21 cellular contexts compared by ENCODE assay signal in the genomic region with DNA sequence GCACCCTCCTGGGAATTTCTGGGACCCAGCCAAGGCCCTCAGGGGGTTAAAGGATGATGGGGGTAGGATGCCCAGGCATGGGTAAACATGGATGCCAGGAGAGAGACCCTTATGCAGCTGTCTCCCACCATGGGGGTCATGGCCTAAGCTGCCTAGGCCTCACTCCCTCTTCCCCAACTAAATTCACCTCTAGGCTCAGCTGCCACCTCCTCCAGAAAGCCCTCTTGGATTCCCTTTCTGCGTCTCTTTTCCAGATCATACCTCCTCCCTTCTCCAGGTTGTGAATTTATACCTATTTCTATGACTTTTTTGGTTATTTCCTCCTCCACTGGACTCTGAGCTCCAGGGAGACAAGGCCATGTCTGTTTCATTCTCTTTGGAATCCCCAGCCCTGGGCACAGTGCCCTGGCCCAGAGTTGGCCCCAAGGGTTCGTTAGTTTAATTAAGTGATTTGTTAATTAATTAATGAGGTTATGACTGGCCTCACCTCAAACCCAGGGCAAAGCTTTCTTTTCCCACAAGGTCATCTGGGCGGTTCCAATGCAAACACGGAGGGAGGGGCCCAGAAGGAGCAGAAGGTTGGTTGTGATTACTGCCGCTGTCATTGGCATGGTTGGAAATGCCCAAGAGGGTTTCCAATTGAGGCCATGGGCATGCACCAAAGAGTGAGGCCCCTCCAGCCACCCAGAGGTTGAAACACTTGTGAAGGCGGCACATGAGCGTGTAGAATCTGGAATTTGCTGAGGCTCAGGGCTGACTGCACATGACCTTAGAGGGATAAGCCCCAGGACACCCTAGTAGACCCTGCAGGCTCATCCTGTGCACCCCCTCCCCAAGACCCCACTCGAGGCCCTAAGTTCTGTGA. TPM values are rescaled to one million over a fixed set of nuclear protein-coding genes. Genes with fewer than 3 reads are reported as not detected.
DNase-seq lines count a peak whose midpoint lies in the region; ATAC-seq, FAIRE-seq and TF ChIP-seq lines count a peak whose summit lies in the region.
"Had no signal": no experiment of that assay in that cellular context is flagged by ENCODE, and none has a peak within 500 bp of the region (broad histone marks: within the 10 kb centered on the region; RNA-seq: fewer than 3 reads in every experiment).

No MANE protein-coding gene starts in this region.

- H2AFZ ChIP-seq in Karpas-422 (ENCODE audit: low read length) = no peak overlapping the region
- no peak overlapping the region for H2AFZ ChIP-seq in K562 (ENCODE audit: low read depth, low read length)

- peaks cover 18% of the 10 kb centered on the region for H3K4me1 ChIP-seq in Karpas-422 (ENCODE audit: low read length)
- H3K4me1 ChIP-seq in K562 (replicated peaks in 1 of 2; ENCODE audit: control insufficient read depth in 2 of 2, insufficient read depth in 2 of 2, low read length in 2 of 2) = peaks cover 3 to 27% of the 10 kb centered on the region in 2 experiments; a peak in 3 of 5 replicates
- no peaks in the 10 kb centered on the region for H3K4me1 ChIP-seq in lower lobe of right lung
- H3K4me1 ChIP-seq: Caco-2, HAP-1 had no signal

- H3K27ac Mint-ChIP-seq in activated CD8-positive, alpha-beta T cell treated with anti-CD3 and anti-CD28 coated beads for 36 hours = no peak overlapping the region
- H3K27ac Mint-ChIP-seq: CD4-positive, alpha-beta T cell; IgD-negative memory B cell had no signal

- TF ChIP-seq POLR2A in K562 (conservative IDR thresholded peaks at IDR 0.05) = no peak

- H3K9ac ChIP-seq in Karpas-422 (ENCODE audit: low read length) (no peak overlapping the region), K562 (ENCODE audit: insufficient read depth in 1 of 2, low read depth in 2 of 2, low read length in 2 of 2) (no peak overlapping the region)

- H4K20me1 ChIP-seq in Karpas-422 (ENCODE audit: insufficient read depth, low read depth, low read length) = no peaks in the 10 kb centered on the region
- peaks cover 5% of the 10 kb centered on the region; the same call in 1 of the 2 replicates for H4K20me1 ChIP-seq in K562 (replicated peaks; ENCODE audit: control insufficient read depth, insufficient read depth, low read length)

- no peaks in the 10 kb centered on the region for H3K9me2 ChIP-seq in Karpas-422 (replicated peaks; ENCODE audit: insufficient read depth, low read length)

- no peaks in the 10 kb centered on the region for H3K9me3 Mint-ChIP-seq in activated CD8-positive, alpha-beta T cell treated with anti-CD3 and anti-CD28 coated beads for 36 hours
- H3K9me3 Mint-ChIP-seq: CD4-positive, alpha-beta T cell; IgD-negative memory B cell had no signal

- no peak for TF ChIP-seq EP300 in K562 (IDR thresholded peaks at IDR 0.05; ENCODE audit: low read length)

- in situ Hi-C loops in K562 (cut with MboI) = no loop called here

- POLR2A ChIA-PET in K562 (lab: Yijun Ruan, JAX) = no interaction called here
- POLR2A ChIA-PET in activated CD8-positive, alpha-beta T cell treated with anti-CD3 and anti-CD28 coated beads for 36 hours (lab: Charles Lee) = no interaction called here

- H3K79me2 ChIP-seq in Karpas-422 (ENCODE audit: low read length) = no peaks in the 10 kb centered on the region
- no peaks in the 10 kb centered on the region for H3K79me2 ChIP-seq in K562 (ENCODE audit: control insufficient read depth, insufficient read depth, low read length)

- BruUV-seq in K562 (replicated peaks; lab: Mats Ljungman, UMichigan) = no TSS peak

- H3K27me3 Mint-ChIP-seq in activated CD8-positive, alpha-beta T cell treated with anti-CD3 and anti-CD28 coated beads for 36 hours = no peaks in the 10 kb centered on the region
- H3K27me3 Mint-ChIP-seq: IgD-negative memory B cell had no signal

- FAIRE-seq in K562 (lab: Jason Lieb, UNC) = no peak
- FAIRE-seq: A204.1, G401.6 had no signal

- no peak for ATAC-seq in K562
- no peak for ATAC-seq in lower lobe of right lung
- no peak for ATAC-seq in HG03039 (IDR thresholded peaks at IDR 0.05; ENCODE audit: unreplicated experiment)
- no peak for ATAC-seq in GM18870 (IDR thresholded peaks at IDR 0.05; ENCODE audit: unreplicated experiment)
- ATAC-seq in activated CD8-positive, alpha-beta T cell treated with anti-CD3 and anti-CD28 coated beads for 36 hours = no peak

- H3K36me3 ChIP-seq in Karpas-422 (ENCODE audit: insufficient read depth, low read length) (no peaks in the 10 kb centered on the region), K562 (ENCODE audit: control insufficient read depth, insufficient read depth, low read length) (no peaks in the 10 kb centered on the region), lower lobe of right lung (no peaks in the 10 kb centered on the region)
- H3K36me3 ChIP-seq: HAP-1 had no signal

- H3K27me3 ChIP-seq in Karpas-422 (ENCODE audit: low read length) (no peaks in the 10 kb centered on the region), K562 (ENCODE audit: control insufficient read depth in 2 of 2, insufficient read depth in 2 of 2, low read length in 2 of 2) (peaks cover 0 to 19% of the 10 kb centered on the region in 2 experiments; a peak in 2 of 5 replicates), lower lobe of right lung (ENCODE audit: low read depth) (no peaks in the 10 kb centered on the region)

- CTCF ChIA-PET in K562 (lab: Yijun Ruan, JAX; ENCODE audit: low intra/inter-chr PET ratio) = interaction anchor here (0.6 to 0.8 kb wide), 2 partner anchors 32 to 34 kb away, joined by 4 to 6 read pairs; no protein-coding TSS in a partner anchor
- CTCF ChIA-PET in activated CD8-positive, alpha-beta T cell treated with anti-CD3 and anti-CD28 coated beads for 36 hours (lab: Charles Lee) = interaction anchor here (1.8 to 2.3 kb wide), 2 partner anchors 17 to 32 kb away, joined by 5 to 8 read pairs; no protein-coding TSS in a partner anchor

- intact Hi-C loops in K562 (cut with micrococcal nuclease) = no loop called here
- intact Hi-C loops in lower lobe of right lung (cut with DNase I) = no loop called here
- intact Hi-C loops in activated CD8-positive, alpha-beta T cell treated with anti-CD3 and anti-CD28 coated beads for 36 hours (cut with micrococcal nuclease) = loop anchor here (10.0 kb wide), 1 partner anchor 726 kb away; no protein-coding TSS in a partner anchor

- no peak overlapping the region for H3K4me3 ChIP-seq in Karpas-422 (ENCODE audit: low read length)
- H3K4me3 ChIP-seq in K562 = no peak overlapping the region
- no peak overlapping the region for H3K4me3 ChIP-seq in lower lobe of right lung
- H3K4me3 ChIP-seq: HAP-1 had no signal

- H3K36me3 Mint-ChIP-seq in activated CD8-positive, alpha-beta T cell treated with anti-CD3 and anti-CD28 coated beads for 36 hours (ENCODE audit: low read depth) = no peaks in the 10 kb centered on the region
- H3K36me3 Mint-ChIP-seq: IgD-negative memory B cell had no signal

- H3K9me3 ChIP-seq in Karpas-422 (ENCODE audit: low read length) (no peaks in the 10 kb centered on the region), K562 (replicated peaks; ENCODE audit: control insufficient read depth, insufficient read depth, low read depth, low read length) (no peaks in the 10 kb centered on the region), lower lobe of right lung (no peaks in the 10 kb centered on the region)
- H3K9me3 ChIP-seq: Caco-2, HAP-1 had no signal

- WGBS in K562 (ENCODE audit: insufficient coverage, low coverage, missing lambda C conversion rate) = 17% methylated on average over 8 of the region's 8 CpGs

- DNase-seq in Karpas-422 = peak; percentile 64
- no peak for DNase-seq in K562 (ENCODE audit: extremely low read depth in 1 of 4, low spot score in 3 of 4)
- DNase-seq in lower lobe of right lung = peak; percentile 5
- no peak for DNase-seq in activated CD8-positive, alpha-beta T cell treated with anti-CD3 and anti-CD28 coated beads for 36 hours
- DNase-seq: Caco-2; CD4-positive, alpha-beta T cell; NCI-H1694 treated with DMSO at 0.1 percent for 48 hours; NCI-H2107; NCI-H2227 treated with DMSO at 0.1 percent for 48 hours; NCI-H524; NCI-H82; OCI-M1 had no signal

- TF ChIP-seq CTCF in K562 (IDR thresholded peaks at IDR 0.05 in 2 of 3, conservative IDR thresholded peaks at IDR 0.05 in 1 of 3; ENCODE audit: insufficient read depth in 2 of 3, low read depth in 1 of 3, low read length in 3 of 3) (no peak), lower lobe of right lung (IDR thresholded peaks at IDR 0.05) (no peak)
- TF ChIP-seq CTCF in activated CD8-positive, alpha-beta T cell treated with anti-CD3 and anti-CD28 coated beads for 36 hours (IDR thresholded peaks at IDR 0.05) = no peak

- H3K9me1 ChIP-seq in K562 (ENCODE audit: control insufficient read depth, insufficient read depth, low read length) = no peaks in the 10 kb centered on the region

- TF ChIP-seq RAD21 in K562 (CRISPR knock-in tag; conservative IDR thresholded peaks at IDR 0.05 in 1 of 2, IDR thresholded peaks at IDR 0.05 in 1 of 2) = no peak

- no peak overlapping the region for H3K27ac ChIP-seq in Karpas-422 (ENCODE audit: low read length)
- no peak overlapping the region for H3K27ac ChIP-seq in K562 (ENCODE audit: extremely low read depth, low read depth, low read length)
- H3K27ac ChIP-seq in lower lobe of right lung = no peak overlapping the region

- H3K4me3 Mint-ChIP-seq in activated CD8-positive, alpha-beta T cell treated with anti-CD3 and anti-CD28 coated beads for 36 hours = no peak overlapping the region
- H3K4me3 Mint-ChIP-seq: CD4-positive, alpha-beta T cell; IgD-negative memory B cell had no signal

- H3K4me2 ChIP-seq in Karpas-422 (ENCODE audit: low read depth, low read length, poor library complexity, severe bottlenecking) (no peak overlapping the region), K562 (ENCODE audit: insufficient read depth, low read length) (no peak overlapping the region)

- H3K4me1 Mint-ChIP-seq in activated CD8-positive, alpha-beta T cell treated with anti-CD3 and anti-CD28 coated beads for 36 hours (ENCODE audit: low read depth) = no peaks in the 10 kb centered on the region

RNA-seq across cellular contexts. Expression of a gene that starts 6.9 kb away (rescaled TPM):
- not detected in 2 replicates for total RNA-seq in Karpas-422 (2014; rRNA removed; shearing (Covaris generic); ENCODE audit: low replicate concordance)
- total RNA-seq in K562 (2011; cell fraction: chromatin; rRNA removed; ENCODE audit: low replicate concordance) = not detected in 2 replicates
- not detected in 2 replicates for total RNA-seq in K562 (2011; cell fraction: nucleolus; rRNA removed)
- total RNA-seq in K562 (2011; cell fraction: nucleoplasm; rRNA removed) = not detected in 2 replicates
- total RNA-seq in K562 (2014; rRNA removed) (0.23 TPM in 1 of 2 replicates, not detected in the other), K562 (2014; rRNA removed; fragmentation: Illumina TruSeq; extraction: Trizol) (not detected in 2 replicates), K562 (2015; rRNA removed; fragmentation: Illumina TruSeq; extraction: Trizol) (not detected in 2 replicates), K562 (2021) (not detected in 2 replicates), lower lobe of right lung (2.6 TPM)
- polyA plus RNA-seq in K562 (2011; rRNA removed) (0.16 and 0.25 TPM in 2 replicates), K562 (2014; fragmentation: Illumina TruSeq; extraction: Trizol) (not detected in 2 replicates), K562 (2014; fragmentation: Nextera tagmentation; extraction: Ambion mirVana) (not detected), K562 (2014; rRNA removed) (not detected in 2 replicates)
- not detected in 2 replicates for polyA plus RNA-seq in K562 (2011; cell fraction: cytosol; rRNA removed)
- polyA plus RNA-seq in K562 (2011; cell fraction: nucleus; rRNA removed) = 0.18 TPM in 1 of 2 replicates, not detected in the other
- polyA plus RNA-seq in K562 (2012) = 0.44 TPM in 1 of 2 replicates, not detected in the other
- not detected in 2 replicates for polyA minus RNA-seq in K562 (2011; rRNA and poly(A)+ RNA removed)
- polyA minus RNA-seq in K562 (2011; cell fraction: cytosol; rRNA and poly(A)+ RNA removed) = 10.2 and 35.5 TPM in 2 replicates
- 3.6 and 8.2 TPM in 2 replicates for polyA minus RNA-seq in K562 (2011; cell fraction: nucleus; rRNA and poly(A)+ RNA removed)
- not detected for total RNA-seq in activated CD8-positive, alpha-beta T cell treated with anti-CD3 and anti-CD28 coated beads for 36 hours
- total RNA-seq: CD4-positive, alpha-beta T cell had no signal
- polyA plus RNA-seq: IgD-negative memory B cell had no signal

RNA-seq across cellular contexts. Expression of a gene that starts 18.7 kb away (rescaled TPM):
- not detected in 2 replicates for total RNA-seq in Karpas-422 (2014; rRNA removed; shearing (Covaris generic); ENCODE audit: low replicate concordance)
- total RNA-seq in K562 (2011; cell fraction: chromatin; rRNA removed; ENCODE audit: low replicate concordance) = not detected in 2 replicates
- total RNA-seq in K562 (2011; cell fraction: nucleolus; rRNA removed) = not detected in 2 replicates
- total RNA-seq in K562 (2011; cell fraction: nucleoplasm; rRNA removed) = not detected in 2 replicates
- total RNA-seq in K562 (2014; rRNA removed) (not detected in 2 replicates), K562 (2014; rRNA removed; fragmentation: Illumina TruSeq; extraction: Trizol) (not detected in 2 replicates), K562 (2015; rRNA removed; fragmentation: Illumina TruSeq; extraction: Trizol) (not detected in 2 replicates), K562 (2021) (not detected in 2 replicates), lower lobe of right lung (not detected)
- polyA plus RNA-seq in K562 (2011; rRNA removed) (0.04 TPM in 1 of 2 replicates, not detected in the other), K562 (2014; fragmentation: Illumina TruSeq; extraction: Trizol) (not detected in 2 replicates), K562 (2014; fragmentation: Nextera tagmentation; extraction: Ambion mirVana) (not detected), K562 (2014; rRNA removed) (not detected in 2 replicates)
- polyA plus RNA-seq in K562 (2011; cell fraction: cytosol; rRNA removed) = not detected in 2 replicates
- not detected in 2 replicates for polyA plus RNA-seq in K562 (2011; cell fraction: nucleus; rRNA removed)
- not detected in 2 replicates for polyA plus RNA-seq in K562 (2012)
- not detected in 2 replicates for polyA minus RNA-seq in K562 (2011; rRNA and poly(A)+ RNA removed)
- polyA minus RNA-seq in K562 (2011; cell fraction: cytosol; rRNA and poly(A)+ RNA removed) = not detected in 2 replicates
- polyA minus RNA-seq in K562 (2011; cell fraction: nucleus; rRNA and poly(A)+ RNA removed) = not detected in 2 replicates
- total RNA-seq in activated CD8-positive, alpha-beta T cell treated with anti-CD3 and anti-CD28 coated beads for 36 hours = not detected
- total RNA-seq: Caco-2; CD4-positive, alpha-beta T cell; LHCN-M2 had no signal
- polyA plus RNA-seq: IgD-negative memory B cell had no signal

RNA-seq across cellular contexts. Expression of a gene that starts 44.6 kb away (rescaled TPM):
- total RNA-seq in Karpas-422 (2014; rRNA removed; shearing (Covaris generic); ENCODE audit: low replicate concordance) = not detected in 2 replicates
- total RNA-seq in K562 (2011; cell fraction: chromatin; rRNA removed; ENCODE audit: low replicate concordance) = not detected in 2 replicates
- total RNA-seq in K562 (2011; cell fraction: nucleolus; rRNA removed) = not detected in 2 replicates
- not detected in 2 replicates for total RNA-seq in K562 (2011; cell fraction: nucleoplasm; rRNA removed)
- not detected in 2 replicates for total RNA-seq in K562 (2014; rRNA removed)
- not detected in 2 replicates for total RNA-seq in K562 (2014; rRNA removed; fragmentation: Illumina TruSeq; extraction: Trizol)
- not detected in 2 replicates for total RNA-seq in K562 (2015; rRNA removed; fragmentation: Illumina TruSeq; extraction: Trizol)
- total RNA-seq in K562 (2021) = not detected in 2 replicates
- 0.08 and 0.22 TPM in 2 replicates for polyA plus RNA-seq in K562 (2011; rRNA removed)
- 0.09 TPM in 1 of 2 replicates, not detected in the other for polyA plus RNA-seq in K562 (2011; cell fraction: cytosol; rRNA removed)
- not detected in 2 replicates for polyA plus RNA-seq in K562 (2011; cell fraction: nucleus; rRNA removed)
- polyA plus RNA-seq in K562 (2012) = not detected in 2 replicates
- polyA plus RNA-seq in K562 (2014; fragmentation: Illumina TruSeq; extraction: Trizol) = not detected in 2 replicates
- not detected for polyA plus RNA-seq in K562 (2014; fragmentation: Nextera tagmentation; extraction: Ambion mirVana)
- polyA plus RNA-seq in K562 (2014; rRNA removed) = not detected in 2 replicates
- not detected in 2 replicates for polyA minus RNA-seq in K562 (2011; rRNA and poly(A)+ RNA removed)
- not detected in 2 replicates for polyA minus RNA-seq in K562 (2011; cell fraction: cytosol; rRNA and poly(A)+ RNA removed)
- polyA minus RNA-seq in K562 (2011; cell fraction: nucleus; rRNA and poly(A)+ RNA removed) = not detected in 2 replicates
- total RNA-seq in lower lobe of right lung = not detected
- total RNA-seq in activated CD8-positive, alpha-beta T cell treated with anti-CD3 and anti-CD28 coated beads for 36 hours = not detected
- total RNA-seq: Caco-2; CD4-positive, alpha-beta T cell; LHCN-M2; RPMI7951 had no signal
- polyA plus RNA-seq: IgD-negative memory B cell had no signal

RNA-seq across cellular contexts. Expression of a gene that starts 57.4 kb away (rescaled TPM):
- 101 and 172 TPM in 2 replicates for total RNA-seq in Karpas-422 (2014; rRNA removed; shearing (Covaris generic); ENCODE audit: low replicate concordance)
- total RNA-seq in K562 (2011; cell fraction: chromatin; rRNA removed; ENCODE audit: low replicate concordance) = 298 and 342 TPM in 2 replicates
- 197 and 220 TPM in 2 replicates for total RNA-seq in K562 (2011; cell fraction: nucleolus; rRNA removed)
- total RNA-seq in K562 (2011; cell fraction: nucleoplasm; rRNA removed) = 315 and 402 TPM in 2 replicates
- total RNA-seq in K562 (2014; rRNA removed) (81.3 and 85.7 TPM in 2 replicates), K562 (2014; rRNA removed; fragmentation: Illumina TruSeq; extraction: Trizol) (95.4 and 115 TPM in 2 replicates), K562 (2015; rRNA removed; fragmentation: Illumina TruSeq; extraction: Trizol) (67.0 and 77.8 TPM in 2 replicates), K562 (2021) (880 and 965 TPM in 2 replicates), lower lobe of right lung (943 TPM)
- polyA plus RNA-seq in K562 (2011; rRNA removed) (255 and 320 TPM in 2 replicates), K562 (2014; fragmentation: Illumina TruSeq; extraction: Trizol) (612 and 683 TPM in 2 replicates), K562 (2014; fragmentation: Nextera tagmentation; extraction: Ambion mirVana) (1,000 to 10,000 TPM; 1,018 to 1,204 TPM), K562 (2014; rRNA removed) (236 and 297 TPM in 2 replicates)
- polyA plus RNA-seq in K562 (2011; cell fraction: cytosol; rRNA removed) = 104 and 119 TPM in 2 replicates
- polyA plus RNA-seq in K562 (2011; cell fraction: nucleus; rRNA removed) = 247 and 265 TPM in 2 replicates
- polyA plus RNA-seq in K562 (2012) = 675 and 2,132 TPM in 2 replicates
- 97.5 and 123 TPM in 2 replicates for polyA minus RNA-seq in K562 (2011; rRNA and poly(A)+ RNA removed)
- polyA minus RNA-seq in K562 (2011; cell fraction: cytosol; rRNA and poly(A)+ RNA removed) = 123 and 125 TPM in 2 replicates
- 139 and 151 TPM in 2 replicates for polyA minus RNA-seq in K562 (2011; cell fraction: nucleus; rRNA and poly(A)+ RNA removed)
- total RNA-seq in activated CD8-positive, alpha-beta T cell treated with anti-CD3 and anti-CD28 coated beads for 36 hours = 100 to 1,000 TPM; 924 to 930 TPM

RNA-seq across cellular contexts. Expression of a gene that starts 59.4 kb away (rescaled TPM):
- total RNA-seq in Karpas-422 (2014; rRNA removed; shearing (Covaris generic); ENCODE audit: low replicate concordance) = not detected in 2 replicates
- total RNA-seq in K562 (2011; cell fraction: chromatin; rRNA removed; ENCODE audit: low replicate concordance) = not detected in 2 replicates
- total RNA-seq in K562 (2011; cell fraction: nucleolus; rRNA removed) = not detected in 2 replicates
- not detected in 2 replicates for total RNA-seq in K562 (2011; cell fraction: nucleoplasm; rRNA removed)
- total RNA-seq in K562 (2014; rRNA removed) = not detected in 2 replicates
- total RNA-seq in K562 (2014; rRNA removed; fragmentation: Illumina TruSeq; extraction: Trizol) = not detected in 2 replicates
- not detected in 2 replicates for total RNA-seq in K562 (2015; rRNA removed; fragmentation: Illumina TruSeq; extraction: Trizol)
- not detected in 2 replicates for total RNA-seq in K562 (2021)
- not detected in 2 replicates for polyA plus RNA-seq in K562 (2011; rRNA removed)
- polyA plus RNA-seq in K562 (2011; cell fraction: cytosol; rRNA removed) = 0.03 TPM in 1 of 2 replicates, not detected in the other
- not detected in 2 replicates for polyA plus RNA-seq in K562 (2011; cell fraction: nucleus; rRNA removed)
- polyA plus RNA-seq in K562 (2012) = not detected in 2 replicates
- not detected in 2 replicates for polyA plus RNA-seq in K562 (2014; fragmentation: Illumina TruSeq; extraction: Trizol)
- under 1 TPM in 1 of 2 experiments, not detected in 1; 0.03 TPM for polyA plus RNA-seq in K562 (2014; fragmentation: Nextera tagmentation; extraction: Ambion mirVana)
- polyA plus RNA-seq in K562 (2014; rRNA removed) = not detected in 2 replicates
- not detected in 2 replicates for polyA minus RNA-seq in K562 (2011; rRNA and poly(A)+ RNA removed)
- polyA minus RNA-seq in K562 (2011; cell fraction: cytosol; rRNA and poly(A)+ RNA removed) = not detected in 2 replicates
- polyA minus RNA-seq in K562 (2011; cell fraction: nucleus; rRNA and poly(A)+ RNA removed) = not detected in 2 replicates
- total RNA-seq in lower lobe of right lung = not detected
- not detected for total RNA-seq in activated CD8-positive, alpha-beta T cell treated with anti-CD3 and anti-CD28 coated beads for 36 hours
- total RNA-seq: Caco-2; CD4-positive, alpha-beta T cell; LHCN-M2; RPMI7951 had no signal
- polyA plus RNA-seq: BJ, IgD-negative memory B cell had no signal

Comparison
In these comparisons a context has a peak if more than half of its experiments do, and no peak if none do; other contexts are left out.
1. DNase-seq: peak in Karpas-422 (single experiment) and lower lobe of right lung (single experiment); none in K562 (0 of 4) and activated CD8-positive, alpha-beta T cell treated with anti-CD3 and anti-CD28 coated beads for 36 hours (single experiment).